ENCODE assay signal across 20 cellular contexts in the genomic region with DNA sequence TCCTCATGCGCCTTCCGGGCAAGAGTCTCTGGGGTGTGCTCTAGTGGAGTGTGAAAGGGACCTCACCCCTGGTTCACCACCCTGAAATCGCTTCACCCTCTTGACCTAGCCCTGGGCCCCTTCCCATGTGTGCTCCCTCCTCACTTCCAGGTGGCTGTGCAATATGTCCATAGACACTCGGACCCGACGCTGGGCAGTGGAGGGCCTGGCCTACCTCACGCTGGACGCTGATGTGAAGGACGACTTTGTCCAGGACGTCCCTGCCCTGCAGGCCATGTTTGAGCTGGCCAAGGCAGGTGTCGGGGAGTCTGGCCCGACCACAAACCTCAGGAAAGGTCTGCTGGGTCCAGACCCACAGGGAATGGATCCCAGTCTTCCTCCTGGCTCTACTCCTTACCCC. TPM values are rescaled to one million over a fixed set of nuclear protein-coding genes. Genes with fewer than 3 reads are reported as not detected.
A peak's percentile ranks its signal among the peaks of the same experiment; 100 is the strongest.
DNase-seq lines count a peak whose midpoint lies in the region; ATAC-seq, FAIRE-seq and TF ChIP-seq lines count a peak whose summit lies in the region.
"Had no signal": no experiment of that assay in that cellular context is flagged by ENCODE, and none has a peak within 500 bp of the region (broad histone marks: within the 10 kb centered on the region; RNA-seq: fewer than 3 reads in every experiment).

No MANE protein-coding gene starts in this region.

- H2BK20ac ChIP-seq in H1 (ENCODE audit: low read length), result no peak overlapping the region

- H3K4me1 Mint-ChIP-seq in activated naive CD4-positive, alpha-beta T cell treated with anti-CD3 and anti-CD28 coated beads, Interleukin-2, amount 50 U/mL, for 24 hours, result peaks cover 45% of the 10 kb centered on the region
- peaks cover 35% of the 10 kb centered on the region for H3K4me1 Mint-ChIP-seq in activated naive CD4-positive, alpha-beta T cell treated with anti-CD3 and anti-CD28 coated beads, Interleukin-2, amount 10 ng/mL, durations not matched to agents 7 days and 5 days

- no peak overlapping the region for H3K56ac ChIP-seq in H1 (replicated peaks; ENCODE audit: insufficient read length, low read depth, low read length)

- H3K4ac ChIP-seq in H1 (replicated peaks; ENCODE audit: insufficient read length, low read depth, low read length) (no peak overlapping the region), neuronal stem cell (ENCODE audit: low read length) (no peak overlapping the region)

- 85% methylated on average over 12 of the region's 12 CpGs; no CpG with 5 or more reads in 1 of the 2 experiments for WGBS in H1 (ENCODE audit: extremely low coverage in 1 of 2, insufficient coverage in 1 of 2, insufficient read length in 1 of 2, insufficient replicate concordance in 2 of 2, low coverage in 1 of 2, low lambda C conversion rate in 2 of 2, missing lambda C conversion rate in 1 of 2), 2 experiments
- WGBS in neuronal stem cell (ENCODE audit: extremely low coverage in 2 of 2, insufficient read length in 2 of 2, insufficient replicate concordance in 1 of 2), 2 donors, result no CpG with 5 or more reads among the region's 12 CpGs

- H3K36me3 Mint-ChIP-seq in activated naive CD4-positive, alpha-beta T cell treated with anti-CD3 and anti-CD28 coated beads, Interleukin-2, amount 50 U/mL, for 24 hours, result no peaks in the 10 kb centered on the region
- H3K36me3 Mint-ChIP-seq in activated naive CD4-positive, alpha-beta T cell treated with anti-CD3 and anti-CD28 coated beads, Interleukin-2, amount 10 ng/mL, durations not matched to agents 7 days and 5 days, result peaks cover 3% of the 10 kb centered on the region
- H3K36me3 Mint-ChIP-seq: CD4-positive, alpha-beta memory T cell had no signal

- no peaks in the 10 kb centered on the region for H3K9me3 Mint-ChIP-seq in activated naive CD4-positive, alpha-beta T cell treated with anti-CD3 and anti-CD28 coated beads, Interleukin-2, amount 50 U/mL, for 24 hours
- no peaks in the 10 kb centered on the region for H3K9me3 Mint-ChIP-seq in activated naive CD4-positive, alpha-beta T cell treated with anti-CD3 and anti-CD28 coated beads, Interleukin-2, amount 10 ng/mL, durations not matched to agents 7 days and 5 days
- H3K9me3 Mint-ChIP-seq: H9 had no signal

- no peak for TF ChIP-seq CTCF in H1 (IDR thresholded peaks at IDR 0.05; ENCODE audit: control extremely low read depth in 1 of 3, insufficient read depth in 1 of 3, low read depth in 1 of 3, low read length in 3 of 3)
- TF ChIP-seq CTCF in upper lobe of right lung (IDR thresholded peaks at IDR 0.05), result no peak

- H3K27ac ChIP-seq in H1 (ENCODE audit: low read depth, low read length) (no peak overlapping the region), neuronal stem cell (replicated peaks; ENCODE audit: low read length) (no peak overlapping the region), upper lobe of right lung (no peak overlapping the region)
- H3K27ac ChIP-seq: C4-2B had no signal

- H2BK5ac ChIP-seq in H1 (ENCODE audit: low read depth, low read length) (no peak overlapping the region), neuronal stem cell (ENCODE audit: low read length) (no peak overlapping the region)

- no peaks in the 10 kb centered on the region for H4K20me1 ChIP-seq in H1 (replicated peaks in 1 of 2; ENCODE audit: control insufficient read depth in 1 of 2, insufficient read depth in 2 of 2, low read length in 2 of 2)

- no peak overlapping the region for H2BK15ac ChIP-seq in H1 (ENCODE audit: low read length)
- no peak overlapping the region for H2BK15ac ChIP-seq in neuronal stem cell (ENCODE audit: low read length)

- H3K23ac ChIP-seq in H1 (ENCODE audit: insufficient read length) (no peak overlapping the region), neuronal stem cell (ENCODE audit: low read depth, low read length, poor library complexity) (peak overlapping the region; percentile 75)

- ATAC-seq in upper lobe of right lung (peak; percentile 15), GM19463 (IDR thresholded peaks at IDR 0.05; ENCODE audit: unreplicated experiment) (no peak)
- ATAC-seq: HepG2 had no signal

- intact Hi-C loops in upper lobe of right lung (cut with DNase I), result loop anchor here (5.0 to 10.0 kb wide), 2 partner anchors 365 to 577 kb away; a partner anchor contains a TSS

- no peak for FAIRE-seq in H1 (lab: Jason Lieb, UNC)
- FAIRE-seq: A204.1, GM18507, HepG2 had no signal

- TF ChIP-seq RAD21 in H1 (IDR thresholded peaks at IDR 0.05 in 1 of 2, conservative IDR thresholded peaks at IDR 0.05 in 1 of 2; ENCODE audit: low read depth in 2 of 2, low read length in 2 of 2), result no peak

- H4K8ac ChIP-seq in H1 (ENCODE audit: extremely low read depth, insufficient read depth, low read length), result no peak overlapping the region; the same call in 1 of the 2 replicates
- no peak overlapping the region for H4K8ac ChIP-seq in neuronal stem cell (ENCODE audit: low read depth, low read length)

- no peak overlapping the region for H4K91ac ChIP-seq in H1 (replicated peaks; ENCODE audit: insufficient read length, low read length)
- H4K91ac ChIP-seq in neuronal stem cell (ENCODE audit: low read depth, low read length, poor library complexity), result peak overlapping the region; percentile 56

- TF ChIP-seq EP300 in H1 (IDR thresholded peaks at IDR 0.05; ENCODE audit: borderline replicate concordance in 1 of 2, low read depth in 2 of 2, low read length in 2 of 2), result no peak

- no peak overlapping the region for H4K5ac ChIP-seq in H1 (ENCODE audit: insufficient read length, low read depth, low read length)

- no peaks in the 10 kb centered on the region; the same call in 1 of the 2 replicates for H3K23me2 ChIP-seq in H1 (ENCODE audit: low read depth, low read length)

- H3K4me3 Mint-ChIP-seq in activated naive CD4-positive, alpha-beta T cell treated with anti-CD3 and anti-CD28 coated beads, Interleukin-2, amount 50 U/mL, for 24 hours, result no peak overlapping the region
- no peak overlapping the region for H3K4me3 Mint-ChIP-seq in activated naive CD4-positive, alpha-beta T cell treated with anti-CD3 and anti-CD28 coated beads, Interleukin-2, amount 10 ng/mL, durations not matched to agents 7 days and 5 days
- H3K4me3 Mint-ChIP-seq: H9 had no signal

- H3K9ac ChIP-seq in H1 (replicated peaks in 1 of 4; ENCODE audit: extremely low read depth in 1 of 4, low read depth in 3 of 4, low read length in 3 of 4), result no peak overlapping the region
- peak overlapping the region; percentile 51 for H3K9ac ChIP-seq in neuronal stem cell (ENCODE audit: low read depth, low read length, poor library complexity)

- H3K9me3 ChIP-seq in H1 (ENCODE audit: insufficient read depth in 2 of 2, low read depth in 1 of 2, low read length in 1 of 2) (no peaks in the 10 kb centered on the region), neuronal stem cell (replicated peaks in 1 of 2; ENCODE audit: control insufficient read depth in 2 of 2, insufficient read depth in 1 of 2, low read depth in 1 of 2, low read length in 2 of 2) (no peaks in the 10 kb centered on the region), upper lobe of right lung (no peaks in the 10 kb centered on the region)

- no peak overlapping the region for H3K4me2 ChIP-seq in H1 (ENCODE audit: insufficient read depth in 1 of 2, low read depth in 2 of 2, low read length in 2 of 2)
- H3K4me2 ChIP-seq in neuronal stem cell (ENCODE audit: insufficient read depth, low read length, poor library complexity, severe bottlenecking), result no peak overlapping the region

- no peaks in the 10 kb centered on the region for H3K79me1 ChIP-seq in H1 (ENCODE audit: low read depth, low read length)
- no peaks in the 10 kb centered on the region for H3K79me1 ChIP-seq in neuronal stem cell (ENCODE audit: low read depth, low read length)

- H2BK120ac ChIP-seq in H1 (replicated peaks; ENCODE audit: low read depth, low read length) (no peak overlapping the region), neuronal stem cell (ENCODE audit: low read depth, low read length) (peak overlapping the region; percentile 35)

- no peak overlapping the region for H3K14ac ChIP-seq in H1 (ENCODE audit: insufficient read length)
- H3K14ac ChIP-seq in neuronal stem cell (ENCODE audit: low read length), result no peak overlapping the region

- H3K79me2 ChIP-seq in H1 (ENCODE audit: control insufficient read depth in 1 of 2, insufficient read depth in 2 of 2, low read length in 2 of 2), result no peaks in the 10 kb centered on the region

- H3K18ac ChIP-seq in H1 (ENCODE audit: extremely low read depth, low read length) (no peak overlapping the region), neuronal stem cell (ENCODE audit: low read length) (no peak overlapping the region)

- H2AFZ ChIP-seq in H1 (ENCODE audit: low read length) (peak overlapping the region; percentile 45; the same call in 1 of the 2 replicates), neuronal stem cell (ENCODE audit: low read length) (no peak overlapping the region)

- DNase-seq in activated naive CD4-positive, alpha-beta T cell treated with anti-CD3 and anti-CD28 coated beads, Interleukin-2, amount 10 ng/mL, durations not matched to agents 7 days and 5 days, result no peak
- DNase-seq in H1 (ENCODE audit: low read depth in 1 of 2, low spot score in 2 of 2) (no peak), neuronal stem cell (ENCODE audit: low spot score) (no peak), upper lobe of right lung (no peak), iPS-NIHi11 (ENCODE audit: low spot score) (no peak)
- DNase-seq: ACHN; CD4-positive, alpha-beta memory T cell; DMS153; DMS79; GDM1; GOT3; H9 had no signal

- peak overlapping the region; percentile 41 for H3K27ac Mint-ChIP-seq in activated naive CD4-positive, alpha-beta T cell treated with anti-CD3 and anti-CD28 coated beads, Interleukin-2, amount 50 U/mL, for 24 hours
- H3K27ac Mint-ChIP-seq in activated naive CD4-positive, alpha-beta T cell treated with anti-CD3 and anti-CD28 coated beads, Interleukin-2, amount 10 ng/mL, durations not matched to agents 7 days and 5 days, result no peak overlapping the region
- H3K27ac Mint-ChIP-seq: CD4-positive, alpha-beta memory T cell; H9 had no signal

- no peaks in the 10 kb centered on the region for H3K27me3 Mint-ChIP-seq in activated naive CD4-positive, alpha-beta T cell treated with anti-CD3 and anti-CD28 coated beads, Interleukin-2, amount 50 U/mL, for 24 hours
- peaks cover 5% of the 10 kb centered on the region for H3K27me3 Mint-ChIP-seq in activated naive CD4-positive, alpha-beta T cell treated with anti-CD3 and anti-CD28 coated beads, Interleukin-2, amount 10 ng/mL, durations not matched to agents 7 days and 5 days
- H3K27me3 Mint-ChIP-seq: CD4-positive, alpha-beta memory T cell had no signal

- CTCF ChIA-PET in activated naive CD4-positive, alpha-beta T cell treated with anti-CD3 and anti-CD28 coated beads, Interleukin-2, amount 10 ng/mL, durations not matched to agents 7 days and 5 days (lab: Charles Lee), result interaction anchor here (0.8 to 1.5 kb wide), 6 partner anchors 71 to 577 kb away, joined by 3 to 7 read pairs (median 3); no protein-coding TSS in a partner anchor
- CTCF ChIA-PET in H1 (lab: Charles Lee; ENCODE audit: partially characterized antibody), result interaction anchor here (1.2 to 1.7 kb wide), 7 partner anchors 10 to 373 kb away, joined by 3 to 10 read pairs (median 3); no protein-coding TSS in a partner anchor

- no peak overlapping the region for H2BK12ac ChIP-seq in H1 (ENCODE audit: low read depth, low read length)
- no peak overlapping the region for H2BK12ac ChIP-seq in neuronal stem cell (ENCODE audit: low read length)

- H3K27me3 ChIP-seq in H1 (replicated peaks in 1 of 4; ENCODE audit: control insufficient read depth in 3 of 4, extremely low read depth in 1 of 4, insufficient read depth in 3 of 4, low read length in 3 of 4), result no peaks in the 10 kb centered on the region
- H3K27me3 ChIP-seq in neuronal stem cell (ENCODE audit: control insufficient read depth in 3 of 3, insufficient read depth in 3 of 3, low read depth in 1 of 3, low read length in 3 of 3), result peaks cover 0 to 8% (median 0%) of the 10 kb centered on the region in 3 experiments
- no peaks in the 10 kb centered on the region for H3K27me3 ChIP-seq in upper lobe of right lung

- H3K36me3 ChIP-seq in H1 (ENCODE audit: control insufficient read depth in 2 of 4, insufficient read depth in 4 of 4, low read length in 3 of 4) (no peaks in the 10 kb centered on the region), neuronal stem cell (replicated peaks in 1 of 2; ENCODE audit: control insufficient read depth in 2 of 2, insufficient read depth in 2 of 2, low read length in 2 of 2) (no peaks in the 10 kb centered on the region), upper lobe of right lung (no peaks in the 10 kb centered on the region)

- no peak overlapping the region for H2AK5ac ChIP-seq in H1 (ENCODE audit: low read depth, low read length)
- peak overlapping the region; percentile 46 for H2AK5ac ChIP-seq in neuronal stem cell (ENCODE audit: low read depth, low read length)

- no peak for TF ChIP-seq POLR2A in H1 (IDR thresholded peaks at IDR 0.05; ENCODE audit: control extremely low read depth in 1 of 2, low read depth in 2 of 2, low read length in 2 of 2)

- no peaks in the 10 kb centered on the region; a peak in 1 of 7 replicates for H3K4me1 ChIP-seq in H1 (replicated peaks in 1 of 4; ENCODE audit: control insufficient read depth in 3 of 4, insufficient read depth in 4 of 4, low read length in 3 of 4)
- H3K4me1 ChIP-seq in neuronal stem cell (ENCODE audit: control insufficient read depth in 2 of 2, insufficient read depth in 1 of 2, low read depth in 1 of 2, low read length in 2 of 2), result no peaks in the 10 kb centered on the region
- peaks cover 8% of the 10 kb centered on the region for H3K4me1 ChIP-seq in upper lobe of right lung

- POLR2A ChIA-PET in H1 (lab: Charles Lee; ENCODE audit: partially characterized antibody), result interaction anchor here (1.3 kb wide), 1 partner anchor 28 kb away, joined by 5 read pairs; no protein-coding TSS in a partner anchor

- H3K4me3 ChIP-seq in H1 (ENCODE audit: extremely low read depth in 1 of 4, insufficient read depth in 2 of 4, low read depth in 3 of 4, low read length in 4 of 4) (no peak overlapping the region), neuronal stem cell (ENCODE audit: low read length in 2 of 2) (no peak overlapping the region), upper lobe of right lung (no peak overlapping the region)

RNA-seq across cellular contexts. Expression of a gene that starts 22.3 kb away (rescaled TPM):
- 0.15 and 0.23 TPM in 2 replicates for total RNA-seq in H1 (2021; fragmentation: NEBNext Ultra II Directional; extraction: Animal tissue kit (Norgen Biotek cat#: 25700))
- 0.06 and 0.11 TPM in 2 replicates for polyA plus RNA-seq in H1 (2011; rRNA removed)
- polyA plus RNA-seq in H1 (2011; cell fraction: cytosol; rRNA removed), result 0.09 TPM
- 0.19 TPM for polyA plus RNA-seq in H1 (2011; cell fraction: nucleus; rRNA removed)
- polyA plus RNA-seq in H1 (2012, experiment 1 of 2), result 0.10 to 0.25 TPM (median 0.13 TPM) in 4 replicates
- not detected for polyA plus RNA-seq in H1 (2012, experiment 2 of 2)
- polyA plus RNA-seq in H1 (2013, experiment 1 of 2), result 0.02 TPM
- polyA plus RNA-seq in H1 (2013, experiment 2 of 2), result 0.04 TPM
- 0.12 and 0.19 TPM in 2 replicates for polyA minus RNA-seq in H1 (2011; rRNA and poly(A)+ RNA removed)
- polyA minus RNA-seq in H1 (2011; cell fraction: cytosol; rRNA and poly(A)+ RNA removed), result not detected
- not detected for polyA minus RNA-seq in H1 (2011; cell fraction: nucleus; rRNA and poly(A)+ RNA removed)
- 0.03 TPM for polyA plus RNA-seq in neuronal stem cell (2013, experiment 1 of 2)
- polyA plus RNA-seq in neuronal stem cell (2013, experiment 2 of 2), result 0.03 TPM
- 0.14 TPM for total RNA-seq in upper lobe of right lung
- total RNA-seq: Daoy, HepG2 had no signal
- polyA plus RNA-seq: BJ had no signal

RNA-seq across cellular contexts. Expression of a gene that starts 24.2 kb away (rescaled TPM):
- total RNA-seq in H1 (2021; fragmentation: NEBNext Ultra II Directional; extraction: Animal tissue kit (Norgen Biotek cat#: 25700)), result not detected in 2 replicates
- polyA plus RNA-seq in H1 (2011; rRNA removed), result not detected in 2 replicates
- not detected for polyA plus RNA-seq in H1 (2011; cell fraction: cytosol; rRNA removed)
- polyA plus RNA-seq in H1 (2011; cell fraction: nucleus; rRNA removed), result not detected
- not detected in 4 replicates for polyA plus RNA-seq in H1 (2012, experiment 1 of 2)
- not detected for polyA plus RNA-seq in H1 (2012, experiment 2 of 2)
- polyA plus RNA-seq in H1 (2013, experiment 1 of 2), result not detected
- not detected for polyA plus RNA-seq in H1 (2013, experiment 2 of 2)
- not detected in 2 replicates for polyA minus RNA-seq in H1 (2011; rRNA and poly(A)+ RNA removed)
- polyA minus RNA-seq in H1 (2011; cell fraction: cytosol; rRNA and poly(A)+ RNA removed), result not detected
- polyA minus RNA-seq in H1 (2011; cell fraction: nucleus; rRNA and poly(A)+ RNA removed), result not detected
- not detected for polyA plus RNA-seq in neuronal stem cell (2013, experiment 1 of 2)
- polyA plus RNA-seq in neuronal stem cell (2013, experiment 2 of 2), result not detected
- total RNA-seq in upper lobe of right lung, result not detected
- total RNA-seq: CD4-positive, alpha-beta memory T cell; Daoy; H9; HepG2 had no signal
- polyA plus RNA-seq: BJ, HepG2 had no signal

RNA-seq across cellular contexts. Expression of a gene that starts 27.9 kb away (rescaled TPM):
- total RNA-seq in H1 (2021; fragmentation: NEBNext Ultra II Directional; extraction: Animal tissue kit (Norgen Biotek cat#: 25700)), result 50.1 and 51.5 TPM in 2 replicates
- 50.4 and 67.7 TPM in 2 replicates for polyA plus RNA-seq in H1 (2011; rRNA removed)
- 62.4 TPM for polyA plus RNA-seq in H1 (2011; cell fraction: cytosol; rRNA removed)
- 85.8 TPM for polyA plus RNA-seq in H1 (2011; cell fraction: nucleus; rRNA removed)
- polyA plus RNA-seq in H1 (2012, experiment 1 of 2), result 33.3 to 45.0 TPM (median 40.7 TPM) in 4 replicates
- polyA plus RNA-seq in H1 (2012, experiment 2 of 2), result 46.0 TPM
- 28.5 TPM for polyA plus RNA-seq in H1 (2013, experiment 1 of 2)
- polyA plus RNA-seq in H1 (2013, experiment 2 of 2), result 25.9 TPM
- polyA minus RNA-seq in H1 (2011; rRNA and poly(A)+ RNA removed), result 58.1 and 72.0 TPM in 2 replicates
- 38.5 TPM for polyA minus RNA-seq in H1 (2011; cell fraction: cytosol; rRNA and poly(A)+ RNA removed)
- 61.1 TPM for polyA minus RNA-seq in H1 (2011; cell fraction: nucleus; rRNA and poly(A)+ RNA removed)
- polyA plus RNA-seq in neuronal stem cell (2013, experiment 1 of 2), result 10.0 TPM
- polyA plus RNA-seq in neuronal stem cell (2013, experiment 2 of 2), result 9.9 TPM
- total RNA-seq in upper lobe of right lung, result 10.1 TPM

RNA-seq across cellular contexts. Expression of a gene that starts 48.5 kb away (rescaled TPM):
- total RNA-seq in H1 (2021; fragmentation: NEBNext Ultra II Directional; extraction: Animal tissue kit (Norgen Biotek cat#: 25700)), result not detected in 2 replicates
- polyA plus RNA-seq in H1 (2011; rRNA removed), result not detected in 2 replicates
- not detected for polyA plus RNA-seq in H1 (2011; cell fraction: cytosol; rRNA removed)
- not detected for polyA plus RNA-seq in H1 (2011; cell fraction: nucleus; rRNA removed)
- polyA plus RNA-seq in H1 (2012, experiment 1 of 2), result 0.29 TPM in 1 of 4 replicates, not detected in the others
- polyA plus RNA-seq in H1 (2012, experiment 2 of 2), result not detected
- polyA plus RNA-seq in H1 (2013, experiment 1 of 2), result not detected
- not detected for polyA plus RNA-seq in H1 (2013, experiment 2 of 2)
- polyA minus RNA-seq in H1 (2011; rRNA and poly(A)+ RNA removed), result not detected in 2 replicates
- not detected for polyA minus RNA-seq in H1 (2011; cell fraction: cytosol; rRNA and poly(A)+ RNA removed)
- polyA minus RNA-seq in H1 (2011; cell fraction: nucleus; rRNA and poly(A)+ RNA removed), result not detected
- not detected for polyA plus RNA-seq in neuronal stem cell (2013, experiment 1 of 2)
- polyA plus RNA-seq in neuronal stem cell (2013, experiment 2 of 2), result not detected
- not detected for total RNA-seq in upper lobe of right lung
- total RNA-seq: CD4-positive, alpha-beta memory T cell; Daoy; H9; HepG2 had no signal
- polyA plus RNA-seq: BJ; CD4-positive, alpha-beta memory T cell; HepG2 had no signal

RNA-seq across cellular contexts. Expression of a gene that starts 50.3 kb away (rescaled TPM):
- total RNA-seq in H1 (2021; fragmentation: NEBNext Ultra II Directional; extraction: Animal tissue kit (Norgen Biotek cat#: 25700)), result 12.9 and 13.7 TPM in 2 replicates
- polyA plus RNA-seq in H1 (2011; rRNA removed), result 9.2 and 10.2 TPM in 2 replicates
- 10.3 TPM for polyA plus RNA-seq in H1 (2011; cell fraction: cytosol; rRNA removed)
- 15.0 TPM for polyA plus RNA-seq in H1 (2011; cell fraction: nucleus; rRNA removed)
- polyA plus RNA-seq in H1 (2012, experiment 1 of 2), result 9.7 to 13.1 TPM (median 11.8 TPM) in 4 replicates
- polyA plus RNA-seq in H1 (2012, experiment 2 of 2), result 8.7 TPM
- 6.7 TPM for polyA plus RNA-seq in H1 (2013, experiment 1 of 2)
- 6.4 TPM for polyA plus RNA-seq in H1 (2013, experiment 2 of 2)
- polyA minus RNA-seq in H1 (2011; rRNA and poly(A)+ RNA removed), result 15.8 and 17.3 TPM in 2 replicates
- polyA minus RNA-seq in H1 (2011; cell fraction: cytosol; rRNA and poly(A)+ RNA removed), result 6.9 TPM
- 18.8 TPM for polyA minus RNA-seq in H1 (2011; cell fraction: nucleus; rRNA and poly(A)+ RNA removed)
- 7.1 TPM for polyA plus RNA-seq in neuronal stem cell (2013, experiment 1 of 2)
- 6.6 TPM for polyA plus RNA-seq in neuronal stem cell (2013, experiment 2 of 2)
- 19.1 TPM for total RNA-seq in upper lobe of right lung
